7 cellular contexts compared by ENCODE assay signal in the genomic region with DNA sequence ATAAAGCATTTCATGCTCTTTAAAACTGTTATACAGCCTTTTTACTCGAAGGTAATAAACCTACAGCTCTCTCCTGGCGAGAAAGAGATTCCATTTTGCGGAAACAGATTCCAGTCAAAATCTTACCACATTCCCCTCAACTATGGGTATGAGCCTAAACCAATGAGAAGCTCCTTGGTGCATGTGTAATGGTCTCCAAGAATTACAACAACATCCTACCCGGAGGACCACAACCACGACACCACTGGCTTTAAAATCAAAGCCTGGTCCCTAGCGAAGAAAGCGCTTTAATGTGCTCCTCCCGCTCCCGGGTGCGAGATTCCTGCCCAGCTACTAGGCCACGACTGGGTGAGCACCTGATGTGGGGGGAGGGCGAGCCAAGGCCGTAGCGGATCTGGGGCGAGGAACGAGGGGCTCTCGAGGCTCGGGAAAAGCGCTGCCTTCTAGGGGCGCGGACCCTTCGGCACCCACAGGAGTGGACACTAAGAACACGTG. TPM values are rescaled to one million over a fixed set of nuclear protein-coding genes. Genes with fewer than 3 reads are reported as not detected.
DNase-seq lines count a peak whose midpoint lies in the region; TF ChIP-seq lines count a peak whose summit lies in the region.

No MANE protein-coding gene starts in this region.

- H3K27ac ChIP-seq in HEK293 (ENCODE audit: extremely low read depth, low read depth, low read length) (peak overlapping the region; percentile 79), RWPE1 (peak overlapping the region; percentile 91), stomach (peak overlapping the region; percentile 87 to 97 (median 93))

- H3K36me3 ChIP-seq in HEK293 (ENCODE audit: control insufficient read depth in 2 of 2, insufficient read depth in 1 of 2, low read length in 2 of 2) (peaks cover 0 to 18% of the 10 kb centered on the region in 2 experiments; a peak in 2 of 3 replicates), stomach (peaks cover 0 to 4% (median 0%) of the 10 kb centered on the region in 4 donors)

- TF ChIP-seq CTCF in HEK293 (tag by site-specific recombination; IDR thresholded peaks at IDR 0.05) (no peak), RWPE1 (conservative IDR thresholded peaks at IDR 0.05; ENCODE audit: low read depth) (no peak), stomach (IDR thresholded peaks at IDR 0.05) (no peak)

- no peak for TF ChIP-seq POLR2A in stomach (IDR thresholded peaks at IDR 0.05)

- H3K4me3 ChIP-seq in HEK293 (ENCODE audit: low read depth, low read length) (peak overlapping the region; percentile 99), stomach (peak overlapping the region; percentile 84 to 99 (median 92))

- TF ChIP-seq EP300 in stomach (IDR thresholded peaks at IDR 0.05), result no peak

- POLR2A ChIA-PET in HEK293 (lab: Yijun Ruan, JAX), result interaction anchor here (1.1 to 2.1 kb wide), 6 partner anchors 12 to 54 kb away, joined by 3 to 14 read pairs (median 4); a partner anchor contains a TSS
- POLR2A ChIA-PET in RWPE1 (lab: Yijun Ruan, JAX; ENCODE audit: low non-redundant PET), result no interaction called here

- no peaks in the 10 kb centered on the region for H3K27me3 ChIP-seq in stomach

- H3K9me3 ChIP-seq in HEK293 (ENCODE audit: control insufficient read depth, insufficient read depth, low read depth, low read length), result no peaks in the 10 kb centered on the region
- no peaks in the 10 kb centered on the region for H3K9me3 ChIP-seq in stomach

- intact Hi-C loops in stomach (cut with DNase I; ENCODE audit: low total_unique reads), result no loop called here

- DNase-seq in EL (peak; percentile 55), RWPE1 (ENCODE audit: low spot score) (peak; percentile 20), cerebellar cortex (ENCODE audit: low spot score) (peak; percentile 32), left kidney (ENCODE audit: low read depth, low spot score) (peak; percentile 79), stomach (no peak), GDM1 (lab: John Stamatoyannopoulos, UW) (no peak)

- no peaks in the 10 kb centered on the region for H3K4me1 ChIP-seq in HEK293 (ENCODE audit: control insufficient read depth, insufficient read depth, low read length)
- peaks cover 22 to 59% (median 48%) of the 10 kb centered on the region in 4 donors for H3K4me1 ChIP-seq in stomach

- WGBS in stomach, 5 donors, result 1 to 2% (median 1%) methylated on average over 20 to 23 of the region's 23 CpGs

- CTCF ChIA-PET in HEK293 (lab: Yijun Ruan, JAX), result interaction anchor here (0.6 to 2.6 kb wide), 11 partner anchors 12 to 684 kb away, joined by 3 to 11 read pairs (median 4); a partner anchor contains a TSS
- CTCF ChIA-PET in RWPE1 (lab: Yijun Ruan, JAX), result interaction anchor here (0.6 to 2.0 kb wide), 5 partner anchors 13 to 108 kb away, joined by 3 to 11 read pairs (median 3); no protein-coding TSS in a partner anchor

TF ChIP-seq in HEK293, 187 proteins besides CTCF, POLR2A, EP300 and RAD21:
- TF ChIP-seq ZBTB48 (tag by site-specific recombination; IDR thresholded peaks at IDR 0.05) (peak; percentile 45; the same call in 1 of the 2 replicates), ZNF19 (tag by site-specific recombination; IDR thresholded peaks at IDR 0.05; ENCODE audit: low read depth) (no peak), ZEB2 (tag by site-specific recombination; IDR thresholded peaks at IDR 0.05) (peak; percentile 47; the same call in 1 of the 2 replicates)

RNA-seq across cellular contexts. Expression of a gene that starts 0.8 kb away (rescaled TPM):
- total RNA-seq in stomach, result 100 to 1,000 TPM in 2 of 5 donors, 10 to 100 TPM in 3; 39.7 to 206 (median 95.2) TPM
- polyA plus RNA-seq in stomach, result 10 to 100 TPM; 12.7 to 18.5 (median 17.7) TPM

RNA-seq across cellular contexts. Expression of a gene that starts 13.3 kb away (rescaled TPM):
- 100 to 1,000 TPM in 2 of 5 donors, 10 to 100 TPM in 3; 39.5 to 126 (median 80.6) TPM for total RNA-seq in stomach
- polyA plus RNA-seq in stomach, result 10 to 100 TPM; 36.4 to 62.1 (median 55.2) TPM

RNA-seq across cellular contexts. Expression of a gene that starts 26.6 kb away (rescaled TPM):
- total RNA-seq in stomach, result 10 to 100 TPM in 3 of 5 donors, 1 to 10 TPM in 2; 2.7 to 19.8 (median 16.2) TPM
- 10 to 100 TPM in 1 of 3 donors, 1 to 10 TPM in 2; 7.5 to 14.2 (median 8.0) TPM for polyA plus RNA-seq in stomach

RNA-seq across cellular contexts. Expression of a gene that starts 26.7 kb away (rescaled TPM):
- 100 to 1,000 TPM in 1 of 5 donors, 10 to 100 TPM in 4; 28.6 to 143 (median 71.2) TPM for total RNA-seq in stomach
- 100 to 1,000 TPM; 128 to 210 (median 209) TPM for polyA plus RNA-seq in stomach

RNA-seq across cellular contexts. Expression of a gene that starts 34.3 kb away (rescaled TPM):
- 1 to 10 TPM in 1 of 5 donors, under 1 TPM in 1, not detected in 3; 0.37 to 1.2 TPM for total RNA-seq in stomach
- polyA plus RNA-seq in stomach, result not detected

Comparison
In these comparisons a context has a peak if more than half of its experiments do, and no peak if none do; other contexts are left out.
1. DNase-seq: peak in EL (single experiment), RWPE1 (single experiment), cerebellar cortex (single experiment) and left kidney (single experiment); none in stomach (single experiment) and GDM1 (single experiment).
2. Peak in every context shown above with its lines, with median percentiles within 50 percentile points of each other: H3K27ac ChIP-seq.